In the genomic region with DNA sequence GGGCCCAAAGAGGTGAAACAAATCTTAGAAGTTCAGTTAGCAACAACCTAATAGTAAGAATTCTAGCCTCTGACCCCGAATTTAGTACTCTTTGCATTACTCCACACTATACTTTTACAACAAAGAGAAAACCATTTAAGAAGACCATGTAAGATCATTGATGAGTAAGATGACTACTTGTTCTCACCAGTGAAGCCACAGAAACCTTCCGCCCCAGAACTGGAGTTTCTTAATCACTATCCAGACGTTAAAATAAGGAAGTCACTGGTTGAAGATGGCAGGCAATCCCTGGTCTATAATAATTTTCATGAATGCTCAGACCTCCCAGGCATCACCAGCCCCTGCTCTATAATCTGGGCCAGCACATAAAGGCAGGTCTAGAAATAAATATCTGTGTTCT, we compare ENCODE assay signal across 11 cellular contexts.
DNase-seq lines count a peak whose midpoint lies in the region; ATAC-seq lines count a peak whose summit lies in the region.
"Had no signal": no experiment of that assay in that cellular context is flagged by ENCODE, and none has a peak within 500 bp of the region (broad histone marks: within the 10 kb centered on the region; RNA-seq: fewer than 3 reads in every experiment).

No MANE protein-coding gene starts in this region.

- H3K9me3 Mint-ChIP-seq in activated naive CD4-positive, alpha-beta T cell treated with anti-CD3 and anti-CD28 coated beads, Interleukin-2, amount 10 ng/mL, durations not matched to agents 7 days and 5 days: peaks cover 9% of the 10 kb centered on the region
- H3K9me3 Mint-ChIP-seq in stimulated activated naive B cell treated with anti-CD40 and anti-IgM and Interleukin-4, amounts not matched to agents 10 μg/mL and 1 μg/mL and 100 μg/mL, for 72 hours: peaks cover 6% of the 10 kb centered on the region in 2 donors

- H3K27me3 Mint-ChIP-seq in activated naive CD4-positive, alpha-beta T cell treated with anti-CD3 and anti-CD28 coated beads, Interleukin-2, amount 10 ng/mL, durations not matched to agents 7 days and 5 days: no peaks in the 10 kb centered on the region
- peaks cover 0 to 6% of the 10 kb centered on the region in 2 donors for H3K27me3 Mint-ChIP-seq in stimulated activated naive B cell treated with anti-CD40 and anti-IgM and Interleukin-4, amounts not matched to agents 10 μg/mL and 1 μg/mL and 100 μg/mL, for 72 hours

- CTCF ChIA-PET in activated naive CD4-positive, alpha-beta T cell treated with anti-CD3 and anti-CD28 coated beads, Interleukin-2, amount 10 ng/mL, durations not matched to agents 7 days and 5 days (lab: Charles Lee): no interaction called here

- no peak overlapping the region for H3K27ac Mint-ChIP-seq in activated naive CD4-positive, alpha-beta T cell treated with anti-CD3 and anti-CD28 coated beads, Interleukin-2, amount 10 ng/mL, durations not matched to agents 7 days and 5 days
- H3K27ac Mint-ChIP-seq in stimulated activated naive B cell treated with anti-CD40 and anti-IgM and Interleukin-4, amounts not matched to agents 10 μg/mL and 1 μg/mL and 100 μg/mL, for 72 hours: no peak overlapping the region
- H3K27ac Mint-ChIP-seq: neural progenitor cell had no signal

- H3K36me3 Mint-ChIP-seq in activated naive CD4-positive, alpha-beta T cell treated with anti-CD3 and anti-CD28 coated beads, Interleukin-2, amount 10 ng/mL, durations not matched to agents 7 days and 5 days: no peaks in the 10 kb centered on the region
- H3K36me3 Mint-ChIP-seq in stimulated activated naive B cell treated with anti-CD40 and anti-IgM and Interleukin-4, amounts not matched to agents 10 μg/mL and 1 μg/mL and 100 μg/mL, for 72 hours: peaks cover under 1 to 1% of the 10 kb centered on the region in 2 donors
- H3K36me3 Mint-ChIP-seq: neural progenitor cell had no signal

- peak; percentile 86 for ATAC-seq in HG02678 (IDR thresholded peaks at IDR 0.05; ENCODE audit: unreplicated experiment)
- ATAC-seq in stimulated activated naive B cell treated with anti-CD40 and anti-IgM and Interleukin-4, amounts not matched to agents 10 μg/mL and 1 μg/mL and 100 μg/mL, for 72 hours (replicated peaks): peak; percentile 94
- ATAC-seq: foreskin keratinocyte had no signal

- in situ Hi-C loops in KBM-7 (cut with MboI; ENCODE audit: low pct_unique_long_range_greater_than_20kb, low sequenced_read_pairs): no loop called here

- no peak overlapping the region for H3K4me3 Mint-ChIP-seq in activated naive CD4-positive, alpha-beta T cell treated with anti-CD3 and anti-CD28 coated beads, Interleukin-2, amount 10 ng/mL, durations not matched to agents 7 days and 5 days
- H3K4me3 Mint-ChIP-seq in stimulated activated naive B cell treated with anti-CD40 and anti-IgM and Interleukin-4, amounts not matched to agents 10 μg/mL and 1 μg/mL and 100 μg/mL, for 72 hours: peak overlapping the region in 1 of 2 donors; percentile 42
- H3K4me3 Mint-ChIP-seq: neural progenitor cell had no signal

- peak; percentile 13 for DNase-seq in activated naive CD4-positive, alpha-beta T cell treated with Interleukin-2 at 50 U/mL for 16 hours
- no peak for DNase-seq in activated naive CD4-positive, alpha-beta T cell treated with anti-CD3 and anti-CD28 coated beads, Interleukin-2, amount 10 ng/mL, durations not matched to agents 7 days and 5 days
- DNase-seq in KBM-7: peak; percentile 35
- peak; percentile 51 for DNase-seq in stimulated activated naive B cell treated with anti-CD40 and anti-IgM and Interleukin-4, amounts not matched to agents 10 μg/mL and 1 μg/mL and 100 μg/mL, for 72 hours
- DNase-seq in retina: no peak
- DNase-seq in hippocampal formation (lab: John Stamatoyannopoulos, UW): no peak
- no peak for DNase-seq in glomerular visceral epithelial cell (ENCODE audit: extremely low spot score)
- DNase-seq: foreskin keratinocyte, NCI-H1930 had no signal

- no peaks in the 10 kb centered on the region for H3K4me1 Mint-ChIP-seq in activated naive CD4-positive, alpha-beta T cell treated with anti-CD3 and anti-CD28 coated beads, Interleukin-2, amount 10 ng/mL, durations not matched to agents 7 days and 5 days
- H3K4me1 Mint-ChIP-seq in stimulated activated naive B cell treated with anti-CD40 and anti-IgM and Interleukin-4, amounts not matched to agents 10 μg/mL and 1 μg/mL and 100 μg/mL, for 72 hours: peaks cover 6 to 18% of the 10 kb centered on the region in 2 donors
- H3K4me1 Mint-ChIP-seq: neural progenitor cell had no signal

Comparison
In these comparisons a context has a peak if more than half of its experiments do, and no peak if none do; other contexts are left out.
1. DNase-seq: peak in activated naive CD4-positive, alpha-beta T cell treated with Interleukin-2 at 50 U/mL for 16 hours (single experiment), KBM-7 (single experiment) and stimulated activated naive B cell treated with anti-CD40 and anti-IgM and Interleukin-4, amounts not matched to agents 10 μg/mL and 1 μg/mL and 100 μg/mL, for 72 hours (single experiment); none in activated naive CD4-positive, alpha-beta T cell treated with anti-CD3 and anti-CD28 coated beads, Interleukin-2, amount 10 ng/mL, durations not matched to agents 7 days and 5 days (single experiment), retina (single experiment), hippocampal formation (0 of 2) and glomerular visceral epithelial cell (single experiment).